In genomic region chr21:37452222-37452621, GRCh38 we compare ENCODE assay signal across 11 cellular contexts.
A peak's percentile ranks its signal among the peaks of the same experiment; 100 is the strongest.
DNase-seq lines count a peak whose midpoint lies in the region; ATAC-seq and TF ChIP-seq lines count a peak whose summit lies in the region.
"Had no signal": no experiment of that assay in that cellular context is flagged by ENCODE, and none has a peak within 500 bp of the region (broad histone marks: within the 10 kb centered on the region; RNA-seq: fewer than 3 reads in every experiment).

No MANE protein-coding gene starts in this region.

- peak overlapping the region; percentile 88 for H3K27ac ChIP-seq in cardiac muscle cell
- H3K27ac ChIP-seq: colonic mucosa had no signal

- H3K4me1 Mint-ChIP-seq in T-cell: peaks cover 86 to 87% (median 87%) of the 10 kb centered on the region in 3 donors

- peaks cover 20% of the 10 kb centered on the region for H3K36me3 Mint-ChIP-seq in T-cell

- peaks cover 52% of the 10 kb centered on the region for H3K4me1 ChIP-seq in cardiac muscle cell (ENCODE audit: low read depth)

- in situ Hi-C loops in Caki2 (cut with HindIII; ENCODE audit: low pct_unique_long_range_greater_than_20kb, low sequenced_read_pairs) (no loop called here), GM13976 (cut with MboI; ENCODE audit: low sequenced_read_pairs, unreplicated experiment) (no loop called here)

- POLR2A ChIA-PET in T-cell (lab: Charles Lee): interaction anchor here (0.6 kb wide), 2 partner anchors 12 to 114 kb away, joined by 3 to 5 read pairs; no protein-coding TSS in a partner anchor

- intact Hi-C loops in posterior vena cava (cut with DNase I): loop anchor here in 1 of 2 donors (10.0 kb wide), 1 partner anchor 77 kb away; no protein-coding TSS in a partner anchor

- H3K27me3 Mint-ChIP-seq in T-cell: no peaks in the 10 kb centered on the region

- H3K9me3 ChIP-seq in cardiac muscle cell (ENCODE audit: low read depth): no peaks in the 10 kb centered on the region
- H3K9me3 ChIP-seq: colonic mucosa had no signal

- no peaks in the 10 kb centered on the region for H3K27me3 ChIP-seq in cardiac muscle cell
- H3K27me3 ChIP-seq: colonic mucosa had no signal

- CTCF ChIA-PET in T-cell (lab: Charles Lee): interaction anchor here in 1 of 2 donors (0.6 kb wide), 1 partner anchor 27 kb away, joined by 4 read pairs; no protein-coding TSS in a partner anchor

- peak overlapping the region in 1 of 3 donors; percentile 7 for H3K4me3 Mint-ChIP-seq in T-cell
- H3K4me3 Mint-ChIP-seq: T-helper 1 cell treated with Interleukin-12 subunit alpha and Interleukin-12 subunit beta and Interleukin-4 antibody, amounts not matched to agents 30 μg/mL and 1 μg/mL, for 36 hours had no signal

- H3K27ac Mint-ChIP-seq in T-cell: peak overlapping the region; percentile 7 to 8

- H3K36me3 ChIP-seq in cardiac muscle cell: no peaks in the 10 kb centered on the region
- H3K36me3 ChIP-seq: colonic mucosa had no signal

- no peaks in the 10 kb centered on the region for H3K9me3 Mint-ChIP-seq in T-cell
- H3K9me3 Mint-ChIP-seq: T-helper 1 cell treated with Interleukin-12 subunit alpha and Interleukin-12 subunit beta and Interleukin-4 antibody, amounts not matched to agents 30 μg/mL and 1 μg/mL, for 36 hours had no signal

- no peak for TF ChIP-seq CTCF in cardiac muscle cell (IDR thresholded peaks at IDR 0.05; ENCODE audit: low read depth, low read length)
- no peak for TF ChIP-seq CTCF in retinal pigment epithelial cell (conservative IDR thresholded peaks at IDR 0.05; ENCODE audit: low read depth, low read length)
- no peak for TF ChIP-seq CTCF in GM13976 (IDR thresholded peaks at IDR 0.05; ENCODE audit: borderline replicate concordance, control extremely low read depth, extremely low read depth, insufficient read depth, missing control alignments)

- ATAC-seq in T-cell (replicated peaks in 1 of 4) (peak in 1 of 4 experiments; percentile 4), GM19351 (IDR thresholded peaks at IDR 0.05; ENCODE audit: unreplicated experiment) (no peak), HG03039 (IDR thresholded peaks at IDR 0.05; ENCODE audit: unreplicated experiment) (no peak)

- DNase-seq in Caki2 (ENCODE audit: low read depth) (peak; percentile 80), T-cell (no peak), cardiac muscle cell (ENCODE audit: low read depth in 1 of 2, low spot score in 1 of 2) (peak; percentile 82 to 84), retinal pigment epithelial cell (ENCODE audit: low read depth) (peak; percentile 66), posterior vena cava (ENCODE audit: low spot score) (no peak), GM13976 (ENCODE audit: low spot score) (no peak)
- DNase-seq: colonic mucosa; stimulated activated CD4-positive, alpha-beta T cell treated with anti-CD3 and anti-CD28 coated beads, Interleukin-12 subunit alpha, Interleukin-12 subunit beta, amount 100 ng/mL, for 4 hours had no signal

- H3K4me3 ChIP-seq in cardiac muscle cell (no peak overlapping the region), retinal pigment epithelial cell (ENCODE audit: low read length) (no peak overlapping the region)
- H3K4me3 ChIP-seq: colonic mucosa had no signal

Comparison
In these comparisons a context has a peak if more than half of its experiments do, and no peak if none do; other contexts are left out.
1. DNase-seq: peak in Caki2 (single experiment), cardiac muscle cell (2 of 2) and retinal pigment epithelial cell (single experiment); none in T-cell (0 of 34), posterior vena cava (single experiment) and GM13976 (single experiment).